In the genomic region with DNA sequence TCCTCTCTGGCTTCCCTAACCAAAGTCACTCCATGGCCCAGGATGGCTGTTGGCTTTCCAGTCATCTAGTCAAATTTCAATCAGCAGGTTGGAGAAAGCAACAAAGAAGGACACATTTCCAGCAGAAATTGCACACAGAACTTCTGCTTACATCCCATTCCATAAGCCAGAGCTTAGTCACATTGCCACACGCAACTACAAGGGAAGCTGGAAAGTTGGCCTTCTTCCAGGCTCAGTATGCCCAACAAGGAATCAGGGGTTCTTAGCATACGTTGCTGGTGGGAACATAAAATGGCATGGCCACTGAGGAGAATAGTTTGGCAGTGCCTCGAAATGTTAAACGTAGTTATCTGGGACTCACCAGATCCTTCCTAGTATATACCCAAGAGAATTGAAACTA, we compare ENCODE assay signal across 1 cellular context.
TF ChIP-seq lines count a peak whose summit lies in the region.

No MANE protein-coding gene starts in this region.

TF ChIP-seq in IMR-90, 13 proteins besides CTCF, POLR2A, EP300 and RAD21 (continued from another document):
- TF ChIP-seq, protein P1, sequence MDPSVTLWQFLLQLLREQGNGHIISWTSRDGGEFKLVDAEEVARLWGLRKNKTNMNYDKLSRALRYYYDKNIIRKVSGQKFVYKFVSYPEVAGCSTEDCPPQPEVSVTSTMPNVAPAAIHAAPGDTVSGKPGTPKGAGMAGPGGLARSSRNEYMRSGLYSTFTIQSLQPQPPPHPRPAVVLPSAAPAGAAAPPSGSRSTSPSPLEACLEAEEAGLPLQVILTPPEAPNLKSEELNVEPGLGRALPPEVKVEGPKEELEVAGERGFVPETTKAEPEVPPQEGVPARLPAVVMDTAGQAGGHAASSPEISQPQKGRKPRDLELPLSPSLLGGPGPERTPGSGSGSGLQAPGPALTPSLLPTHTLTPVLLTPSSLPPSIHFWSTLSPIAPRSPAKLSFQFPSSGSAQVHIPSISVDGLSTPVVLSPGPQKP (IDR thresholded peaks at IDR 0.05; ENCODE audit: borderline replicate concordance, low read depth, low read length) = no peak
- no peak for TF ChIP-seq FOS (IDR thresholded peaks at IDR 0.05; ENCODE audit: low read depth, low read length)
- TF ChIP-seq SMC3 (IDR thresholded peaks at IDR 0.05; ENCODE audit: low read depth, low read length) = no peak
